In genomic region chr11:107719062-107719461, GRCh38 we compare ENCODE assay signal across 1 cellular context.
TF ChIP-seq lines count a peak whose summit lies in the region.

No MANE protein-coding gene starts in this region.

TF ChIP-seq in H1, 55 proteins besides CTCF, POLR2A, EP300 and RAD21 (continued from another document):
- TF ChIP-seq FOSL1 (IDR thresholded peaks at IDR 0.05; ENCODE audit: insufficient read depth, low read depth, low read length) (no peak), SP4 (IDR thresholded peaks at IDR 0.05; ENCODE audit: low read length) (no peak), CBX8 (IDR thresholded peaks at IDR 0.05; ENCODE audit: borderline replicate concordance, low read depth, low read length) (no peak), BCL11A (IDR thresholded peaks at IDR 0.05; ENCODE audit: low read depth in 2 of 2, low read length in 2 of 2) (no peak), ATF2 (IDR thresholded peaks at IDR 0.05; ENCODE audit: low read length) (no peak), TCF12 (IDR thresholded peaks at IDR 0.05; ENCODE audit: low read depth, low read length) (no peak), YY1 (IDR thresholded peaks at IDR 0.05; ENCODE audit: low read depth, low read length) (no peak), TAF1 (IDR thresholded peaks at IDR 0.05; ENCODE audit: low read depth, low read length) (no peak), RBBP5 (IDR thresholded peaks at IDR 0.05; ENCODE audit: borderline replicate concordance, low read depth, low read length) (no peak)
